ENCODE assay signal across 8 cellular contexts in genomic region chr2:176473177-176473576, GRCh38.
A peak's percentile ranks its signal among the peaks of the same experiment; 100 is the strongest.
DNase-seq lines count a peak whose midpoint lies in the region; ATAC-seq, FAIRE-seq and TF ChIP-seq lines count a peak whose summit lies in the region.

No MANE protein-coding gene starts in this region.

- in situ Hi-C loops in GM23248 (cut with MboI), result no loop called here

- H3K4me2 ChIP-seq in GM23248 (ENCODE audit: unreplicated experiment), result peak overlapping the region; percentile 87
- H3K4me2 ChIP-seq in endothelial cell of umbilical vein (ENCODE audit: insufficient read depth, low read length), result peak overlapping the region; percentile 81
- H3K4me2 ChIP-seq in skeletal muscle satellite cell (ENCODE audit: low read length), result peak overlapping the region; percentile 76

- no TSS peak for BruUV-seq in endothelial cell of umbilical vein (replicated peaks; lab: Mats Ljungman, UMichigan)

- intact Hi-C loops in endothelial cell of umbilical vein (cut with micrococcal nuclease), result no loop called here

- H3K27ac Mint-ChIP-seq in CD8-positive, alpha-beta memory T cell, result peak overlapping the region in 5 of 8 donors; percentile 9 to 77 (median 53)

- POLR2A ChIA-PET in CD8-positive, alpha-beta memory T cell (lab: Charles Lee), result no interaction called here
- POLR2A ChIA-PET in endothelial cell of umbilical vein (lab: Charles Lee), result no interaction called here

- no peaks in the 10 kb centered on the region for H3K9me3 ChIP-seq in CD8-positive, alpha-beta memory T cell (ENCODE audit: low read length)
- H3K9me3 ChIP-seq in GM23248 (ENCODE audit: low read depth) (no peaks in the 10 kb centered on the region), endothelial cell of umbilical vein (replicated peaks; ENCODE audit: control insufficient read depth, insufficient read depth, low read length) (no peaks in the 10 kb centered on the region), skeletal muscle satellite cell (replicated peaks; ENCODE audit: low read length) (no peaks in the 10 kb centered on the region)

- ATAC-seq in HG03280 (IDR thresholded peaks at IDR 0.05; ENCODE audit: unreplicated experiment), result no peak

- no peak for TF ChIP-seq POLR2A in endothelial cell of umbilical vein (IDR thresholded peaks at IDR 0.05; ENCODE audit: low read depth, low read length)

- no peaks in the 10 kb centered on the region for H3K36me3 ChIP-seq in CD8-positive, alpha-beta memory T cell (ENCODE audit: insufficient read depth, low read length)
- H3K36me3 ChIP-seq in GM23248 (ENCODE audit: low read depth) (no peaks in the 10 kb centered on the region), endothelial cell of umbilical vein (ENCODE audit: control insufficient read depth in 2 of 2, extremely low read depth in 1 of 2, insufficient read depth in 2 of 2, low read length in 2 of 2) (no peaks in the 10 kb centered on the region), skeletal muscle satellite cell (ENCODE audit: insufficient read depth, low read length) (no peaks in the 10 kb centered on the region)

- CTCF ChIA-PET in CD8-positive, alpha-beta memory T cell (lab: Charles Lee), result interaction anchor here (1.0 to 2.3 kb wide), 3 partner anchors 18 to 81 kb away, joined by 3 to 10 read pairs (median 5); no protein-coding TSS in a partner anchor
- CTCF ChIA-PET in endothelial cell of umbilical vein (lab: Charles Lee), result interaction anchor here (0.8 to 3.9 kb wide), 5 partner anchors 12 to 81 kb away, joined by 3 to 18 read pairs (median 5); no protein-coding TSS in a partner anchor

- H3K9me1 ChIP-seq in endothelial cell of umbilical vein (replicated peaks; ENCODE audit: control insufficient read depth, extremely low read depth, insufficient read depth, low read length), result no peaks in the 10 kb centered on the region

- TF ChIP-seq CTCF in endothelial cell of umbilical vein (IDR thresholded peaks at IDR 0.05; ENCODE audit: extremely low read depth in 1 of 2, insufficient read depth in 1 of 2, low read depth in 1 of 2, low read length in 2 of 2), result no peak

- H3K4me3 Mint-ChIP-seq in CD8-positive, alpha-beta memory T cell, result peak overlapping the region in 6 of 7 donors; percentile 52 to 78 (median 73)

- H3K4me1 Mint-ChIP-seq in CD8-positive, alpha-beta memory T cell, result peaks cover 14 to 20% (median 19%) of the 10 kb centered on the region in 3 donors

- 50 to 60% methylated on average over 4 of the region's 4 CpGs for WGBS in GM23248 (ENCODE audit: low coverage in 1 of 2, low lambda C conversion rate in 2 of 2, missing lambda C conversion rate in 2 of 2), 2 experiments

- H3K9me2 ChIP-seq in GM23248 (ENCODE audit: insufficient read depth), result no peaks in the 10 kb centered on the region

- dilution Hi-C loops in endothelial cell of umbilical vein (cut with MboI; ENCODE audit: extremely low pct_ligation_motif_present, low sequenced_read_pairs), result no loop called here

- no peak for DNase-seq in CD8-positive, alpha-beta memory T cell
- DNase-seq in GM23248, result peak; percentile 77
- DNase-seq in NCI-H2196 treated with DMSO at 0.1 percent for 48 hours (lab: John Stamatoyannopoulos, UW; ENCODE audit: unreplicated experiment), result peak; percentile 83
- peak; percentile 58 for DNase-seq in endothelial cell of umbilical vein (ENCODE audit: low read depth, low spot score)
- DNase-seq in NCI-H2081 treated with DMSO at 0.1 percent for 48 hours (lab: John Stamatoyannopoulos, UW), result no peak
- no peak for DNase-seq in occipital lobe (lab: John Stamatoyannopoulos, UW)

- H3K9me3 Mint-ChIP-seq in CD8-positive, alpha-beta memory T cell, result no peaks in the 10 kb centered on the region

- 0 out of 2 replicates have a peak, but pooled peaks cover 9% of the 10 kb centered on the region for H3F3A ChIP-seq in GM23248 (ENCODE audit: insufficient read depth)

- H3K36me3 Mint-ChIP-seq in CD8-positive, alpha-beta memory T cell, result no peaks in the 10 kb centered on the region

- no peaks in the 10 kb centered on the region for H3K27me3 ChIP-seq in CD8-positive, alpha-beta memory T cell (ENCODE audit: insufficient read depth, low read length, poor library complexity, severe bottlenecking)
- H3K27me3 ChIP-seq in GM23248 (replicated peaks; ENCODE audit: insufficient read depth) (no peaks in the 10 kb centered on the region), endothelial cell of umbilical vein (ENCODE audit: control insufficient read depth in 2 of 2, insufficient read depth in 2 of 2, low read length in 2 of 2) (no peaks in the 10 kb centered on the region), skeletal muscle satellite cell (ENCODE audit: control insufficient read depth, insufficient read depth, low read length) (peaks cover under 1% of the 10 kb centered on the region)

- FAIRE-seq in endothelial cell of umbilical vein (lab: Jason Lieb, UNC), result peak; percentile 47

- H3K9ac ChIP-seq in GM23248 (peak overlapping the region; percentile 56), endothelial cell of umbilical vein (replicated peaks; ENCODE audit: extremely low read depth, insufficient read depth, low read length) (peak overlapping the region; percentile 14), skeletal muscle satellite cell (ENCODE audit: low read depth, low read length) (peak overlapping the region; percentile 4)

- peaks cover 6 to 23% of the 10 kb centered on the region in 2 donors for H3K27me3 Mint-ChIP-seq in CD8-positive, alpha-beta memory T cell

- H3K27ac ChIP-seq in CD8-positive, alpha-beta memory T cell (ENCODE audit: low read depth, low read length), result no peak overlapping the region
- H3K27ac ChIP-seq in GM23248 (no peak overlapping the region), endothelial cell of umbilical vein (ENCODE audit: insufficient read depth, low read depth, low read length) (no peak overlapping the region)

- no peaks in the 10 kb centered on the region for H4K20me1 ChIP-seq in GM23248 (ENCODE audit: insufficient read depth)
- no peaks in the 10 kb centered on the region for H4K20me1 ChIP-seq in endothelial cell of umbilical vein (replicated peaks; ENCODE audit: control insufficient read depth, extremely low read depth, insufficient read depth, low read length)

- no peak overlapping the region for H3K4me3 ChIP-seq in CD8-positive, alpha-beta memory T cell (ENCODE audit: low read length)
- H3K4me3 ChIP-seq in GM23248, result peak overlapping the region; percentile 69
- peak overlapping the region in 2 of 3 experiments; percentile 19 to 38 for H3K4me3 ChIP-seq in endothelial cell of umbilical vein (replicated peaks in 1 of 3; ENCODE audit: insufficient read depth in 1 of 3, low read depth in 1 of 3, low read length in 3 of 3)
- peak overlapping the region; percentile 30 for H3K4me3 ChIP-seq in skeletal muscle satellite cell (ENCODE audit: low read length)

- H3K4me1 ChIP-seq in CD8-positive, alpha-beta memory T cell (ENCODE audit: insufficient read depth, low read length), result peaks cover 7% of the 10 kb centered on the region
- H3K4me1 ChIP-seq in GM23248 (ENCODE audit: insufficient read depth) (peaks cover 20% of the 10 kb centered on the region), endothelial cell of umbilical vein (ENCODE audit: control insufficient read depth, extremely low read depth, insufficient read depth, low read length) (peaks cover 4% of the 10 kb centered on the region), skeletal muscle satellite cell (ENCODE audit: control insufficient read depth, insufficient read depth, low read length) (no peaks in the 10 kb centered on the region)

- no peaks in the 10 kb centered on the region for H3K79me2 ChIP-seq in GM23248 (ENCODE audit: insufficient read depth)
- H3K79me2 ChIP-seq in endothelial cell of umbilical vein (ENCODE audit: control insufficient read depth, insufficient read depth, low read length), result no peaks in the 10 kb centered on the region

- H2AFZ ChIP-seq in GM23248, result peak overlapping the region; percentile 82
- peak overlapping the region; percentile 82 for H2AFZ ChIP-seq in endothelial cell of umbilical vein (ENCODE audit: low read depth, low read length)

TF ChIP-seq in endothelial cell of umbilical vein, 7 proteins besides CTCF, POLR2A, EP300 and RAD21:
- no peak for TF ChIP-seq POLR2AphosphoS5 (IDR thresholded peaks at IDR 0.05; ENCODE audit: insufficient read depth, low read depth, low read length)
- no peak for TF ChIP-seq GATA2 (IDR thresholded peaks at IDR 0.05; ENCODE audit: insufficient read depth, insufficient read length, low read depth, low read length)
- no peak for TF ChIP-seq FOS (IDR thresholded peaks at IDR 0.05; ENCODE audit: borderline replicate concordance, insufficient read depth, low read length)
- TF ChIP-seq, protein P1, sequence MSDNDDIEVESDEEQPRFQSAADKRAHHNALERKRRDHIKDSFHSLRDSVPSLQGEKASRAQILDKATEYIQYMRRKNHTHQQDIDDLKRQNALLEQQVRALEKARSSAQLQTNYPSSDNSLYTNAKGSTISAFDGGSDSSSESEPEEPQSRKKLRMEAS (IDR thresholded peaks at IDR 0.05; ENCODE audit: insufficient read depth, insufficient read length), result no peak
- no peak for TF ChIP-seq EZH2 (IDR thresholded peaks at IDR 0.05; ENCODE audit: borderline replicate concordance, low read depth, low read length, severe bottlenecking)
- no peak for TF ChIP-seq JUN (IDR thresholded peaks at IDR 0.05; ENCODE audit: borderline replicate concordance, insufficient read depth, insufficient read length, low read depth)
- no peak for TF ChIP-seq MYC (IDR thresholded peaks at IDR 0.05; ENCODE audit: low read depth, low read length)

Comparison
In these comparisons a context has a peak if more than half of its experiments do, and no peak if none do; other contexts are left out.
1. DNase-seq: peak in GM23248 (single experiment), NCI-H2196 treated with DMSO at 0.1 percent for 48 hours (single experiment) and endothelial cell of umbilical vein (single experiment); none in CD8-positive, alpha-beta memory T cell (0 of 5), NCI-H2081 treated with DMSO at 0.1 percent for 48 hours (single experiment) and occipital lobe (single experiment).
2. H3K9ac ChIP-seq: peak in every context shown above with its lines; median percentile 56 in GM23248; 14 in endothelial cell of umbilical vein; 4 in skeletal muscle satellite cell.
3. Peak in every context shown above with its lines, with median percentiles within 50 percentile points of each other: H3K4me2 ChIP-seq.